In genomic region chr13:23794267-23795161, GRCh38 we compare ENCODE assay signal across 10 cellular contexts.
A peak's percentile ranks its signal among the peaks of the same experiment; 100 is the strongest.
DNase-seq lines count a peak whose midpoint lies in the region; ATAC-seq and TF ChIP-seq lines count a peak whose summit lies in the region.
"Had no signal": no experiment of that assay in that cellular context is flagged by ENCODE, and none has a peak within 500 bp of the region (broad histone marks: within the 10 kb centered on the region; RNA-seq: fewer than 3 reads in every experiment).

No MANE protein-coding gene starts in this region.

- H3K27ac Mint-ChIP-seq in activated B cell treated with CpG ODN at 0.5 μM for 24 hours (no peak overlapping the region), nephron progenitor cell (peak overlapping the region; percentile 69)

- ATAC-seq in GM18505 (IDR thresholded peaks at IDR 0.05; ENCODE audit: unreplicated experiment) = peak; percentile 59
- ATAC-seq in HG02623 (IDR thresholded peaks at IDR 0.05; ENCODE audit: unreplicated experiment) = peak; percentile 47
- ATAC-seq in activated B cell treated with CpG ODN at 0.5 μM for 24 hours (ENCODE audit: low read depth) = no peak
- ATAC-seq in HG03520 (IDR thresholded peaks at IDR 0.05; ENCODE audit: unreplicated experiment) = no peak

- POLR2A ChIA-PET in activated B cell treated with CpG ODN at 0.5 μM for 24 hours (lab: Charles Lee) = interaction anchor here (0.6 kb wide), 1 partner anchor 11 kb away, joined by 3 read pairs; no protein-coding TSS in a partner anchor

- peak overlapping the region; percentile 6 for H3K4me3 Mint-ChIP-seq in activated B cell treated with CpG ODN at 0.5 μM for 24 hours
- H3K4me3 Mint-ChIP-seq in nephron progenitor cell = no peak overlapping the region
- H3K4me3 Mint-ChIP-seq: brain had no signal

- CTCF ChIA-PET in activated B cell treated with CpG ODN at 0.5 μM for 24 hours (lab: Charles Lee) = no interaction called here

- TF ChIP-seq CTCF in activated B cell treated with CpG ODN at 0.5 μM for 24 hours (IDR thresholded peaks at IDR 0.05) = no peak
- TF ChIP-seq CTCF in nephron progenitor cell (IDR thresholded peaks at IDR 0.05) = no peak

- no peak for TF ChIP-seq POLR2A in GM18505 (IDR thresholded peaks at IDR 0.05; ENCODE audit: borderline replicate concordance, extremely low read depth, insufficient read depth, insufficient read length)

- H3K4me1 Mint-ChIP-seq in activated B cell treated with CpG ODN at 0.5 μM for 24 hours (peaks cover 16% of the 10 kb centered on the region), nephron progenitor cell (peaks cover 18% of the 10 kb centered on the region)

- peaks cover 19% of the 10 kb centered on the region for H3K36me3 Mint-ChIP-seq in activated B cell treated with CpG ODN at 0.5 μM for 24 hours (ENCODE audit: low read depth)
- H3K36me3 Mint-ChIP-seq in nephron progenitor cell (ENCODE audit: low read depth) = peaks cover 42% of the 10 kb centered on the region

- H3K9me3 Mint-ChIP-seq in activated B cell treated with CpG ODN at 0.5 μM for 24 hours (no peaks in the 10 kb centered on the region), nephron progenitor cell (peaks cover 26% of the 10 kb centered on the region)

- no peaks in the 10 kb centered on the region for H3K27me3 Mint-ChIP-seq in activated B cell treated with CpG ODN at 0.5 μM for 24 hours
- peaks cover 2% of the 10 kb centered on the region for H3K27me3 Mint-ChIP-seq in nephron progenitor cell (ENCODE audit: low read depth, poor library complexity)
- H3K27me3 Mint-ChIP-seq: brain had no signal

- intact Hi-C loops in activated B cell treated with CpG ODN at 0.5 μM for 24 hours (cut with micrococcal nuclease) = loop anchor here (1.0 kb wide), 1 partner anchor 13 kb away; no protein-coding TSS in a partner anchor

- DNase-seq in activated B cell treated with CpG ODN at 0.5 μM for 24 hours (no peak), nephron progenitor cell (no peak), SW 1271 (lab: John Stamatoyannopoulos, UW) (no peak), NCI-H146 treated with DMSO at 0.1 percent for 48 hours (lab: John Stamatoyannopoulos, UW; ENCODE audit: unreplicated experiment) (no peak), NCI-H1105 (lab: John Stamatoyannopoulos, UW) (no peak)
- DNase-seq: NCI-H1048 had no signal

Comparison
In these comparisons a context has a peak if more than half of its experiments do, and no peak if none do; other contexts are left out.
1. ATAC-seq: peak in GM18505 (single experiment) and HG02623 (single experiment); none in activated B cell treated with CpG ODN at 0.5 μM for 24 hours (single experiment) and HG03520 (single experiment).